21 cellular contexts compared by ENCODE assay signal in genomic region chr9:13100914-13101572, GRCh38.
"Had no signal": no experiment of that assay in that cellular context is flagged by ENCODE, and none has a peak within 500 bp of the region (broad histone marks: within the 10 kb centered on the region; RNA-seq: fewer than 3 reads in every experiment).

No MANE protein-coding gene starts in this region.

- H3K9me3 Mint-ChIP-seq: dendritic cell treated with granulocyte-macrophage colony-stimulating factor and Interleukin-4, amounts not matched to agents 40 ng/mL and 50 ng/mL, for 4 days; endodermal cell; nephron had no signal

- H3K4me1 ChIP-seq: adrenal gland, gastrocnemius medialis had no signal

- H3K9me3 ChIP-seq: adrenal gland, gastrocnemius medialis, neutrophil had no signal

- H3K4me3 Mint-ChIP-seq: activated naive CD8-positive, alpha-beta T cell treated with anti-CD3 and anti-CD28 coated beads for 36 hours; dendritic cell treated with granulocyte-macrophage colony-stimulating factor and Interleukin-4, amounts not matched to agents 40 ng/mL and 50 ng/mL, for 4 days; endodermal cell; nephron had no signal

- H3K27me3 Mint-ChIP-seq: activated naive CD8-positive, alpha-beta T cell treated with anti-CD3 and anti-CD28 coated beads for 36 hours; dendritic cell treated with granulocyte-macrophage colony-stimulating factor and Interleukin-4, amounts not matched to agents 40 ng/mL and 50 ng/mL, for 4 days had no signal

- H3K4me1 Mint-ChIP-seq: activated naive CD8-positive, alpha-beta T cell treated with anti-CD3 and anti-CD28 coated beads for 36 hours; endodermal cell had no signal

- H3K4me3 ChIP-seq: adrenal gland, gastrocnemius medialis, hepatocyte had no signal

- H3K36me3 Mint-ChIP-seq: activated naive CD8-positive, alpha-beta T cell treated with anti-CD3 and anti-CD28 coated beads for 36 hours had no signal

- ATAC-seq: gastrocnemius medialis, left cardiac atrium, left ventricle myocardium superior, sciatic nerve had no signal

- H3K36me3 ChIP-seq: adrenal gland, neutrophil had no signal

- H3K27ac Mint-ChIP-seq: activated naive CD8-positive, alpha-beta T cell treated with anti-CD3 and anti-CD28 coated beads for 36 hours; dendritic cell treated with granulocyte-macrophage colony-stimulating factor and Interleukin-4, amounts not matched to agents 40 ng/mL and 50 ng/mL, for 4 days; endodermal cell had no signal

- H3K27me3 ChIP-seq: adrenal gland, gastrocnemius medialis, hepatocyte, neutrophil had no signal

- DNase-seq: activated CD4-positive, alpha-beta T cell treated with anti-CD3 and anti-CD28 coated beads for 48 hours; activated CD4-positive, alpha-beta T cell treated with anti-CD3 and anti-CD28 coated beads, Interleukin-2, amount 50 U/mL, for 48 hours; activated CD8-positive, alpha-beta memory T cell treated with anti-CD3 and anti-CD28 coated beads for 24 hours; activated effector memory CD4-positive, alpha-beta T cell treated with Interleukin-2 at 50 U/mL for 16 hours; activated naive CD4-positive, alpha-beta T cell treated with Interleukin-2 at 50 U/mL for 16 hours; activated naive CD8-positive, alpha-beta T cell treated with anti-CD3 and anti-CD28 coated beads for 36 hours; adrenal gland; caudate nucleus; endodermal cell; gastrocnemius medialis; left cardiac atrium; left ventricle myocardium superior; small intestine; stimulated activated naive CD4-positive, alpha-beta T cell treated with Interleukin-2 at 50 U/mL for 16 hours; trophoblast cell had no signal

- H3K27ac ChIP-seq: adrenal gland, gastrocnemius medialis, hepatocyte, neutrophil, VCaP had no signal
